In genomic region chr6:27891300-27891913, GRCh38 we compare ENCODE assay signal across 9 cellular contexts. TPM values are rescaled to one million over a fixed set of nuclear protein-coding genes. Genes with fewer than 3 reads are reported as not detected.
A peak's percentile ranks its signal among the peaks of the same experiment; 100 is the strongest.
DNase-seq lines count a peak whose midpoint lies in the region; ATAC-seq and TF ChIP-seq lines count a peak whose summit lies in the region.
"Had no signal": no experiment of that assay in that cellular context is flagged by ENCODE, and none has a peak within 500 bp of the region (broad histone marks: within the 10 kb centered on the region; RNA-seq: fewer than 3 reads in every experiment).

No MANE protein-coding gene starts in this region.

- H3K36me3 Mint-ChIP-seq in activated naive CD8-positive, alpha-beta T cell: no peaks in the 10 kb centered on the region
- H3K36me3 Mint-ChIP-seq in activated naive CD8-positive, alpha-beta T cell treated with anti-CD3 and anti-CD28 coated beads, Interleukin-2, amount 50 U/mL, for 24 hours (ENCODE audit: low read depth): peaks cover 3% of the 10 kb centered on the region
- H3K36me3 Mint-ChIP-seq in stimulated activated naive B cell treated with anti-CD40 and anti-IgM and Interleukin-4, amounts not matched to agents 10 μg/mL and 1 μg/mL and 100 μg/mL, for 72 hours: peaks cover 11 to 20% of the 10 kb centered on the region in 2 donors

- no peak overlapping the region for H3K4me3 Mint-ChIP-seq in activated naive CD8-positive, alpha-beta T cell
- H3K4me3 Mint-ChIP-seq in activated naive CD8-positive, alpha-beta T cell treated with anti-CD3 and anti-CD28 coated beads, Interleukin-2, amount 50 U/mL, for 24 hours: no peak overlapping the region
- H3K4me3 Mint-ChIP-seq in stimulated activated naive B cell treated with anti-CD40 and anti-IgM and Interleukin-4, amounts not matched to agents 10 μg/mL and 1 μg/mL and 100 μg/mL, for 72 hours: no peak overlapping the region

- CTCF ChIA-PET in RWPE1 (lab: Yijun Ruan, JAX): no interaction called here

- DNase-seq in activated naive CD8-positive, alpha-beta T cell treated with anti-CD3 and anti-CD28 coated beads, Interleukin-2, amount 50 U/mL, for 24 hours: no peak
- DNase-seq in RWPE1 (ENCODE audit: low spot score) (no peak), fibroblast of villous mesenchyme (ENCODE audit: low read depth) (no peak), H4 (ENCODE audit: low spot score) (no peak)
- DNase-seq in stimulated activated naive B cell treated with anti-CD40 and anti-IgM and Interleukin-4, amounts not matched to agents 10 μg/mL and 1 μg/mL and 100 μg/mL, for 72 hours: no peak
- DNase-seq in stimulated activated CD8-positive, alpha-beta memory T cell treated with anti-CD3 and anti-CD28 coated beads, Interleukin-4, amount 100 ng/mL, for 48 hours: no peak
- no peak for DNase-seq in stimulated activated CD4-positive, alpha-beta T cell treated with anti-CD3 and anti-CD28 coated beads, Interleukin-4, amount 100 ng/mL, for 24 hours
- DNase-seq: NCI-H2107 had no signal

- TF ChIP-seq CTCF in RWPE1 (conservative IDR thresholded peaks at IDR 0.05; ENCODE audit: low read depth) (no peak), fibroblast of villous mesenchyme (IDR thresholded peaks at IDR 0.05; ENCODE audit: insufficient read depth, low read depth, low read length) (no peak)

- peak overlapping the region; percentile 98 for H3K27ac ChIP-seq in RWPE1

- ATAC-seq in activated naive CD8-positive, alpha-beta T cell treated with anti-CD3 and anti-CD28 coated beads, Interleukin-2, amount 50 U/mL, for 24 hours: no peak
- ATAC-seq in stimulated activated naive B cell treated with anti-CD40 and anti-IgM and Interleukin-4, amounts not matched to agents 10 μg/mL and 1 μg/mL and 100 μg/mL, for 72 hours (replicated peaks): no peak

- no peaks in the 10 kb centered on the region for H3K9me3 Mint-ChIP-seq in activated naive CD8-positive, alpha-beta T cell (ENCODE audit: low read depth)
- H3K9me3 Mint-ChIP-seq in activated naive CD8-positive, alpha-beta T cell treated with anti-CD3 and anti-CD28 coated beads, Interleukin-2, amount 50 U/mL, for 24 hours: no peaks in the 10 kb centered on the region
- H3K9me3 Mint-ChIP-seq in stimulated activated naive B cell treated with anti-CD40 and anti-IgM and Interleukin-4, amounts not matched to agents 10 μg/mL and 1 μg/mL and 100 μg/mL, for 72 hours: peaks cover 3 to 8% of the 10 kb centered on the region in 2 donors

- H3K4me3 ChIP-seq in fibroblast of villous mesenchyme (ENCODE audit: low read depth, low read length): peak overlapping the region; percentile 57

- POLR2A ChIA-PET in RWPE1 (lab: Yijun Ruan, JAX; ENCODE audit: low non-redundant PET): interaction anchor here (1.2 to 2.3 kb wide), 2 partner anchors 20 to 27 kb away, joined by 14 to 20 read pairs; a partner anchor contains a TSS

- H3K27me3 Mint-ChIP-seq in activated naive CD8-positive, alpha-beta T cell: no peaks in the 10 kb centered on the region
- H3K27me3 Mint-ChIP-seq in activated naive CD8-positive, alpha-beta T cell treated with anti-CD3 and anti-CD28 coated beads, Interleukin-2, amount 50 U/mL, for 24 hours: no peaks in the 10 kb centered on the region
- H3K27me3 Mint-ChIP-seq in stimulated activated naive B cell treated with anti-CD40 and anti-IgM and Interleukin-4, amounts not matched to agents 10 μg/mL and 1 μg/mL and 100 μg/mL, for 72 hours: no peaks in the 10 kb centered on the region

- H3K4me1 Mint-ChIP-seq in activated naive CD8-positive, alpha-beta T cell (ENCODE audit: low read depth): peaks cover 28% of the 10 kb centered on the region
- H3K4me1 Mint-ChIP-seq in activated naive CD8-positive, alpha-beta T cell treated with anti-CD3 and anti-CD28 coated beads, Interleukin-2, amount 50 U/mL, for 24 hours: peaks cover 38% of the 10 kb centered on the region
- peaks cover 21 to 49% of the 10 kb centered on the region in 2 donors for H3K4me1 Mint-ChIP-seq in stimulated activated naive B cell treated with anti-CD40 and anti-IgM and Interleukin-4, amounts not matched to agents 10 μg/mL and 1 μg/mL and 100 μg/mL, for 72 hours

- peak overlapping the region; percentile 50 for H3K27ac Mint-ChIP-seq in activated naive CD8-positive, alpha-beta T cell
- no peak overlapping the region for H3K27ac Mint-ChIP-seq in activated naive CD8-positive, alpha-beta T cell treated with anti-CD3 and anti-CD28 coated beads, Interleukin-2, amount 50 U/mL, for 24 hours
- H3K27ac Mint-ChIP-seq in stimulated activated naive B cell treated with anti-CD40 and anti-IgM and Interleukin-4, amounts not matched to agents 10 μg/mL and 1 μg/mL and 100 μg/mL, for 72 hours: peak overlapping the region; percentile 93

RNA-seq across cellular contexts. Expression of gene OR2B2, which starts 20.8 kb away (rescaled TPM):
- not detected in 2 replicates for total RNA-seq in fibroblast of villous mesenchyme
- not detected in 2 replicates for total RNA-seq in H4 (2014; rRNA removed; shearing (Covaris generic))
